3 cellular contexts compared by ENCODE assay signal in genomic region chr2:12841021-12841420, GRCh38.
"Had no signal": no experiment of that assay in that cellular context is flagged by ENCODE, and none has a peak within 500 bp of the region (broad histone marks: within the 10 kb centered on the region; RNA-seq: fewer than 3 reads in every experiment).

No MANE protein-coding gene starts in this region.

- H3K4me3 ChIP-seq: GM12878 had no signal

- DNase-seq: GDM1, GF-D8 had no signal
